In the genomic region with DNA sequence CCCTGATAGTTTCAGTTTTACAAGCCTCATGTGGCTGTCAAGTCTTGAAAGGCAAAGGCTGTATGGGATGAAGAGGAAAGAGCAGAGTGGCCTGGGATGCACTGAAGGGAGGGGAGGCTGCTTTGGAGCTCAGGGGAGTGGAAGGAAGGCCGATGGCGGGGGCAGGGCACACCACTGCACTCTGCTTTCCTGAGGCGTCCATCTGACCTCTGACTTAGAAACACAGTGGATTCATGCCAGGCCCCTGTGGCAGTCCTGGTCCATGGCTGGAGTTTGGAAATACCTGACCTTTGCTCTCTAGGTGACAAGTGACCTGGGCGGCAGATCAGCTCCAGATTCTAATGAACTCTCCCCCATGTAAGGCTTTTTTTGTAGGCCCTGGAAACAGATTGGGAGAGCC, we compare ENCODE assay signal across 26 cellular contexts.
"Had no signal": no experiment of that assay in that cellular context is flagged by ENCODE, and none has a peak within 500 bp of the region (broad histone marks: within the 10 kb centered on the region; RNA-seq: fewer than 3 reads in every experiment).

No MANE protein-coding gene starts in this region.

- H3K27me3 Mint-ChIP-seq: activated B cell treated with CpG ODN at 0.5 μM for 24 hours; activated CD4-positive, alpha-beta T cell treated with anti-CD3 and anti-CD28 coated beads for 36 hours; activated CD8-positive, alpha-beta memory T cell treated with anti-CD3 and anti-CD28 coated beads, Interleukin-2, amount 10 ng/mL, durations not matched to agents 7 days and 5 days; activated naive CD8-positive, alpha-beta T cell; progenitor cell of endocrine pancreas had no signal

- H3K27ac Mint-ChIP-seq: activated B cell treated with CpG ODN at 0.5 μM for 24 hours; activated CD4-positive, alpha-beta T cell treated with anti-CD3 and anti-CD28 coated beads for 36 hours; activated CD8-positive, alpha-beta T cell treated with anti-CD3 and anti-CD28 coated beads, Interleukin-2, amount 10 ng/mL, durations not matched to agents 7 days and 5 days; activated naive CD8-positive, alpha-beta T cell; activated T-cell treated with anti-CD3 and anti-CD28 coated beads, Interleukin-2, amount 50 U/mL, for 72 hours; nephron; progenitor cell of endocrine pancreas; stimulated activated effector memory CD8-positive, alpha-beta T cell treated with anti-CD3 and anti-CD28 coated beads, Interleukin-12 subunit alpha, Interleukin-12 subunit beta, amount 100 ng/mL, for 72 hours; T-helper 1 cell treated with Interleukin-12 subunit alpha and Interleukin-12 subunit beta and Interleukin-4 antibody, amounts not matched to agents 30 μg/mL and 1 μg/mL, for 36 hours had no signal

- H3K9me3 ChIP-seq: adrenal gland, body of pancreas, colonic mucosa, heart left ventricle, neutrophil, sigmoid colon, transverse colon had no signal

- H3K4me1 Mint-ChIP-seq: activated B cell treated with CpG ODN at 0.5 μM for 24 hours; activated CD4-positive, alpha-beta T cell treated with anti-CD3 and anti-CD28 coated beads for 36 hours; nephron had no signal

- H3K9me3 Mint-ChIP-seq: activated B cell treated with CpG ODN at 0.5 μM for 24 hours; activated T-cell treated with anti-CD3 and anti-CD28 coated beads, Interleukin-2, amount 50 U/mL, for 72 hours; nephron; stimulated activated effector memory CD8-positive, alpha-beta T cell treated with anti-CD3 and anti-CD28 coated beads, Interleukin-12 subunit alpha, Interleukin-12 subunit beta, amount 100 ng/mL, for 72 hours; T-helper 1 cell treated with Interleukin-12 subunit alpha and Interleukin-12 subunit beta and Interleukin-4 antibody, amounts not matched to agents 30 μg/mL and 1 μg/mL, for 36 hours had no signal

- H3K4me3 ChIP-seq: adrenal gland, body of pancreas, colonic mucosa, heart left ventricle, lung, sigmoid colon, transverse colon had no signal

- ATAC-seq: activated CD4-positive, alpha-beta T cell treated with anti-CD3 and anti-CD28 coated beads for 36 hours; activated CD8-positive, alpha-beta memory T cell treated with anti-CD3 and anti-CD28 coated beads, Interleukin-2, amount 10 ng/mL, durations not matched to agents 7 days and 5 days; activated CD8-positive, alpha-beta T cell treated with anti-CD3 and anti-CD28 coated beads, Interleukin-2, amount 10 ng/mL, durations not matched to agents 7 days and 5 days; activated T-cell treated with anti-CD3 and anti-CD28 coated beads, Interleukin-2, amount 50 U/mL, for 72 hours; body of pancreas; heart left ventricle; stimulated activated effector memory CD8-positive, alpha-beta T cell treated with anti-CD3 and anti-CD28 coated beads, Interleukin-12 subunit alpha, Interleukin-12 subunit beta, amount 100 ng/mL, for 72 hours had no signal

- DNase-seq: activated B cell treated with CpG ODN at 0.5 μM for 24 hours; activated CD4-positive, alpha-beta T cell treated with anti-CD3 and anti-CD28 coated beads for 36 hours; activated CD8-positive, alpha-beta memory T cell treated with anti-CD3 and anti-CD28 coated beads, Interleukin-2, amount 10 ng/mL, durations not matched to agents 7 days and 5 days; activated CD8-positive, alpha-beta T cell treated with anti-CD3 and anti-CD28 coated beads, Interleukin-2, amount 10 ng/mL, durations not matched to agents 7 days and 5 days; activated naive CD4-positive, alpha-beta T cell; activated T-cell treated with anti-CD3 and anti-CD28 coated beads for 4 hours; activated T-cell treated with anti-CD3 and anti-CD28 coated beads, Interleukin-2, amount 50 U/mL, for 72 hours; aorta; body of pancreas; colonic mucosa; effector memory CD4-positive, alpha-beta T cell; foreskin fibroblast; heart left ventricle; sigmoid colon; small intestine; stimulated activated CD4-positive, alpha-beta T cell treated with anti-CD3 and anti-CD28 coated beads, Interleukin-4, amount 100 ng/mL, for 24 hours; SW 1271; transverse colon had no signal

- H3K27me3 ChIP-seq: adrenal gland, body of pancreas, colonic mucosa, heart left ventricle, neutrophil, sigmoid colon, transverse colon had no signal

- H3K36me3 ChIP-seq: colonic mucosa, transverse colon had no signal

- H3K27ac ChIP-seq: body of pancreas, colonic mucosa, heart left ventricle, neutrophil, sigmoid colon, transverse colon had no signal

- H3K4me3 Mint-ChIP-seq: activated B cell treated with CpG ODN at 0.5 μM for 24 hours; activated CD4-positive, alpha-beta T cell treated with anti-CD3 and anti-CD28 coated beads for 36 hours; activated CD8-positive, alpha-beta memory T cell treated with anti-CD3 and anti-CD28 coated beads, Interleukin-2, amount 10 ng/mL, durations not matched to agents 7 days and 5 days; activated CD8-positive, alpha-beta T cell treated with anti-CD3 and anti-CD28 coated beads, Interleukin-2, amount 10 ng/mL, durations not matched to agents 7 days and 5 days; activated naive CD8-positive, alpha-beta T cell; activated T-cell treated with anti-CD3 and anti-CD28 coated beads, Interleukin-2, amount 50 U/mL, for 72 hours; nephron; stimulated activated effector memory CD8-positive, alpha-beta T cell treated with anti-CD3 and anti-CD28 coated beads, Interleukin-12 subunit alpha, Interleukin-12 subunit beta, amount 100 ng/mL, for 72 hours; T-helper 1 cell treated with Interleukin-12 subunit alpha and Interleukin-12 subunit beta and Interleukin-4 antibody, amounts not matched to agents 30 μg/mL and 1 μg/mL, for 36 hours had no signal

- H3K4me1 ChIP-seq: body of pancreas, colonic mucosa, transverse colon had no signal
